Comparison of ENCODE assay signal across 1 cellular context in the genomic region with DNA sequence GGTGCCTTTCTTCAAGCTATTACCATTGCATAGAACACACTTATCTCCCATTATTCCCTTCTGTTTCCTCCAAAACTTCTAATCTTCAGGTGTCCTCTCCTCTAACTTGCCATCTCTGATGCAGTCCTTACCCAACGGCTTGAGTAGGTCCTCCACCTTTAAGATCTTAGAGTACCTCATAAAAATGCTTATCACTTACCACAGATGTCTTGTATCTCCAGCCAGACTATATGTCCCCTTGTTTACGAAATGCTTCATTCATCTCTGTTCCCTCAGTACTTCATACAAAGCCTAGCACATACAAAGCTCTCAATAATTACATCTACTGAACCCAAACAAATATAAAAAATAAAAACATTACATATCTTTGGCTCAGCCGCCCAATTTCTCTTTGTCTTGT.
A peak's percentile ranks its signal among the peaks of the same experiment; 100 is the strongest.
TF ChIP-seq lines count a peak whose summit lies in the region.

No MANE protein-coding gene starts in this region.

TF ChIP-seq in K562, 482 proteins besides CTCF, POLR2A, EP300 and RAD21 (continued from another document):
- peak; percentile 80 for TF ChIP-seq CBFA2T3 (IDR thresholded peaks at IDR 0.05)
- TF ChIP-seq ARID1B (IDR thresholded peaks at IDR 0.05) = peak; percentile 83
- no peak for TF ChIP-seq KAT2B (IDR thresholded peaks at IDR 0.05; ENCODE audit: low read depth, low read length)
- TF ChIP-seq PREB (CRISPR knock-in tag; IDR thresholded peaks at IDR 0.05) = no peak
- TF ChIP-seq ZNF699 (CRISPR knock-in tag; IDR thresholded peaks at IDR 0.05; ENCODE audit: insufficient replicate concordance) = no peak
- no peak for TF ChIP-seq MEF2A (IDR thresholded peaks at IDR 0.05; ENCODE audit: control insufficient read depth, low read depth, low read length)
- no peak for TF ChIP-seq BRCA1 (IDR thresholded peaks at IDR 0.05)
- no peak for TF ChIP-seq BRCA1 (CRISPR knock-in tag; IDR thresholded peaks at IDR 0.05)
- peak; percentile 82 for TF ChIP-seq TEAD4 (IDR thresholded peaks at IDR 0.05; ENCODE audit: low read length)
- no peak for TF ChIP-seq TEAD4 (CRISPR knock-in tag; IDR thresholded peaks at IDR 0.05; ENCODE audit: borderline replicate concordance)
- no peak for TF ChIP-seq NFE2L1 (tag; IDR thresholded peaks at IDR 0.05; ENCODE audit: borderline replicate concordance, low read depth)
- TF ChIP-seq CBFA2T2 (conservative IDR thresholded peaks at IDR 0.05) = peak; percentile 68
- no peak for TF ChIP-seq ZNF696 (CRISPR knock-in tag; conservative IDR thresholded peaks at IDR 0.05)
- no peak for TF ChIP-seq ZNF77 (CRISPR knock-in tag; IDR thresholded peaks at IDR 0.05)
- TF ChIP-seq ZNF232 (CRISPR knock-in tag; IDR thresholded peaks at IDR 0.05) = no peak
- no peak for TF ChIP-seq BCL6 (CRISPR knock-in tag; IDR thresholded peaks at IDR 0.05)
- peak; percentile 81 for TF ChIP-seq TAL1 (IDR thresholded peaks at IDR 0.05)
- TF ChIP-seq SMARCC2 (IDR thresholded peaks at IDR 0.05; ENCODE audit: low read depth) = no peak
- no peak for TF ChIP-seq HDAC8 (tag; IDR thresholded peaks at IDR 0.05)
- TF ChIP-seq ZNF24 (IDR thresholded peaks at IDR 0.05) = peak; percentile 22; the same call in 1 of the 2 replicates
- no peak for TF ChIP-seq FOXM1 (IDR thresholded peaks at IDR 0.05; ENCODE audit: low read depth)
- no peak for TF ChIP-seq FOXM1 (CRISPR knock-in tag; IDR thresholded peaks at IDR 0.05; ENCODE audit: low read depth)
- TF ChIP-seq ELK3 (CRISPR knock-in tag; IDR thresholded peaks at IDR 0.05) = no peak
- TF ChIP-seq PTBP1 (IDR thresholded peaks at IDR 0.05; ENCODE audit: low read depth, low read length) = no peak
- peak; percentile 73 for TF ChIP-seq TCF3 (CRISPR knock-in tag; IDR thresholded peaks at IDR 0.05)
- no peak for TF ChIP-seq RBM15 (IDR thresholded peaks at IDR 0.05; ENCODE audit: insufficient read depth, low read length)
